In the genomic region with DNA sequence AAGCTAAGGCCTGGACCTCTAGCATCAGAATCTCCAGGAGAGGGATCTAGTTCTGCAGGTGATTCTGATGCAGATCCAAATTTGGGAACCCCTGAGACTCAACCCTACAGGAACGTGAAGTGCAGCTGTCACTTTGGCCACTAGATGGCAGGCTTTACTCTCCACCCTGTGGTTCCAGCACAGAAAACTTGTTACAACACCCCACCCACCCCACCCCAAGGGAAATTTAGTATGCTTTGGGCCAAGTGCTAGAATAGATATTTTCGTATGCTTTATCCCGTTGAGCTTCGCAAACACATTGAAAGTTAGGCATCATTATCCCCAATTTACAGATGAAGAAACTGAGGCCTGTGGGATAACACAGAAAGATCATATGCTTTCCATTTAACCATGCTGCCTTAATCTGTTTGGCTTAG, we compare ENCODE assay signal across 10 cellular contexts.
A peak's percentile ranks its signal among the peaks of the same experiment; 100 is the strongest.
DNase-seq lines count a peak whose midpoint lies in the region; ATAC-seq and TF ChIP-seq lines count a peak whose summit lies in the region.
"Had no signal": no experiment of that assay in that cellular context is flagged by ENCODE, and none has a peak within 500 bp of the region (broad histone marks: within the 10 kb centered on the region; RNA-seq: fewer than 3 reads in every experiment).

No MANE protein-coding gene starts in this region.

- ATAC-seq in GM19035 (IDR thresholded peaks at IDR 0.05; ENCODE audit: unreplicated experiment) (peak; percentile 75), activated B cell treated with CpG ODN at 0.5 μM for 24 hours (ENCODE audit: low read depth) (peak; percentile 37)

- no peak overlapping the region for H3K9ac ChIP-seq in mesendoderm (ENCODE audit: low read length)

- H3K79me2 ChIP-seq in mesendoderm (ENCODE audit: control insufficient read depth, insufficient read depth, low read length), result no peaks in the 10 kb centered on the region

- intact Hi-C loops in activated B cell treated with CpG ODN at 0.5 μM for 24 hours (cut with micrococcal nuclease), result loop anchor here (1.0 to 5.0 kb wide), 3 partner anchors 311 to 1011 kb away; no protein-coding TSS in a partner anchor
- intact Hi-C loops in dorsolateral prefrontal cortex (cut with DNase I), result loop anchor here (5.0 to 10.0 kb wide), 2 partner anchors 311 to 313 kb away; no protein-coding TSS in a partner anchor

- H3K36me3 Mint-ChIP-seq in activated B cell treated with CpG ODN at 0.5 μM for 24 hours (ENCODE audit: low read depth), result no peaks in the 10 kb centered on the region
- H3K36me3 Mint-ChIP-seq: IgD-negative memory B cell had no signal

- H2BK15ac ChIP-seq in mesendoderm (replicated peaks; ENCODE audit: low read depth), result no peak overlapping the region

- H4K5ac ChIP-seq in mesendoderm (ENCODE audit: low read length), result no peak overlapping the region

- no peak overlapping the region for H2AK5ac ChIP-seq in mesendoderm (ENCODE audit: low read length)

- no peaks in the 10 kb centered on the region for H3K36me3 ChIP-seq in mesendoderm (ENCODE audit: control insufficient read depth, insufficient read depth, low read length)

- TF ChIP-seq CTCF in C4-2B (conservative IDR thresholded peaks at IDR 0.05) (peak; percentile 100), activated B cell treated with CpG ODN at 0.5 μM for 24 hours (IDR thresholded peaks at IDR 0.05) (peak; percentile 48), dorsolateral prefrontal cortex (IDR thresholded peaks at IDR 0.05 in 54 of 56, conservative IDR thresholded peaks at IDR 0.05 in 2 of 56; ENCODE audit: low read depth in 1 of 56, partially characterized antibody in 56 of 56) (peak; percentile 54 to 89 (median 80))

- H3K4me2 ChIP-seq in mesendoderm (ENCODE audit: low read length), result no peak overlapping the region

- H3K4me3 Mint-ChIP-seq in activated B cell treated with CpG ODN at 0.5 μM for 24 hours, result no peak overlapping the region
- H3K4me3 Mint-ChIP-seq: IgD-negative memory B cell had no signal

- no peaks in the 10 kb centered on the region for H3K9me3 Mint-ChIP-seq in activated B cell treated with CpG ODN at 0.5 μM for 24 hours
- H3K9me3 Mint-ChIP-seq: IgD-negative memory B cell had no signal

- H2BK5ac ChIP-seq in mesendoderm (ENCODE audit: low read length), result no peak overlapping the region

- POLR2A ChIA-PET in activated B cell treated with CpG ODN at 0.5 μM for 24 hours (lab: Charles Lee), result no interaction called here

- H3K27me3 Mint-ChIP-seq in activated B cell treated with CpG ODN at 0.5 μM for 24 hours, result peaks cover 5% of the 10 kb centered on the region
- H3K27me3 Mint-ChIP-seq: IgD-negative memory B cell had no signal

- H3K4me1 ChIP-seq in mesendoderm (ENCODE audit: control insufficient read depth, low read depth, low read length), result no peaks in the 10 kb centered on the region

- no peak overlapping the region for H3K18ac ChIP-seq in mesendoderm (ENCODE audit: low read length)

- CTCF ChIA-PET in activated B cell treated with CpG ODN at 0.5 μM for 24 hours (lab: Charles Lee), result interaction anchor here (0.6 to 1.4 kb wide), 4 partner anchors 10 to 498 kb away, joined by 3 to 10 read pairs (median 4); no protein-coding TSS in a partner anchor

- no peak overlapping the region for H3K56ac ChIP-seq in mesendoderm (ENCODE audit: low read length)

- H2BK120ac ChIP-seq in mesendoderm (ENCODE audit: low read depth, low read length), result no peak overlapping the region

- no peaks in the 10 kb centered on the region for H3K79me1 ChIP-seq in mesendoderm (ENCODE audit: low read length)

- WGBS in mesendoderm (ENCODE audit: extremely low coverage, insufficient coverage, low lambda C conversion rate), result no CpG with 5 or more reads among the region's 4 CpGs

- DNase-seq in M059J (ENCODE audit: low read depth) (peak; percentile 32), activated B cell treated with CpG ODN at 0.5 μM for 24 hours (no peak), dorsolateral prefrontal cortex (peak in 7 of 10 donors; percentile 15 to 61 (median 42)), mesendoderm (peak; percentile 53), superior temporal gyrus (ENCODE audit: extremely low spot score) (peak; percentile 48), DMS79 (lab: John Stamatoyannopoulos, UW) (no peak)

- no peak overlapping the region for H3K27ac Mint-ChIP-seq in activated B cell treated with CpG ODN at 0.5 μM for 24 hours
- H3K27ac Mint-ChIP-seq: IgD-negative memory B cell had no signal

- no peak overlapping the region for H3K4me3 ChIP-seq in dorsolateral prefrontal cortex
- H3K4me3 ChIP-seq in mesendoderm (ENCODE audit: low read length), result no peak overlapping the region
- H3K4me3 ChIP-seq: skin epidermis had no signal

- H3K27ac ChIP-seq in C4-2B (no peak overlapping the region), dorsolateral prefrontal cortex (no peak overlapping the region), mesendoderm (ENCODE audit: low read depth, low read length) (no peak overlapping the region)

- no peak overlapping the region for H3K4ac ChIP-seq in mesendoderm (ENCODE audit: low read depth, low read length)

- no peaks in the 10 kb centered on the region for H3K4me1 Mint-ChIP-seq in activated B cell treated with CpG ODN at 0.5 μM for 24 hours

- H4K8ac ChIP-seq in mesendoderm (ENCODE audit: low read depth, low read length), result no peak overlapping the region

- H3K27me3 ChIP-seq in dorsolateral prefrontal cortex, result peaks cover 0 to 4% (median 0%) of the 10 kb centered on the region in 45 donors
- H3K27me3 ChIP-seq in mesendoderm (ENCODE audit: insufficient read depth, low read length, poor library complexity), result no peaks in the 10 kb centered on the region

- H3K23ac ChIP-seq in mesendoderm (ENCODE audit: low read length), result no peak overlapping the region

Comparison
In these comparisons a context has a peak if more than half of its experiments do, and no peak if none do; other contexts are left out.
1. CTCF ChIP-seq: peak in every context shown above with its lines; median percentile 100 in C4-2B; 80 in dorsolateral prefrontal cortex; 48 in activated B cell treated with CpG ODN at 0.5 μM for 24 hours.
2. DNase-seq: peak in M059J (single experiment), dorsolateral prefrontal cortex (7 of 10), mesendoderm (single experiment) and superior temporal gyrus (single experiment); none in activated B cell treated with CpG ODN at 0.5 μM for 24 hours (single experiment) and DMS79 (single experiment).